ENCODE assay signal across 1 cellular context in genomic region chr19:51531349-51532315, GRCh38.
TF ChIP-seq lines count a peak whose summit lies in the region.

SIGLEC6 (minus strand) TSS chr19:51531670; CDS start chr19:51531648, 22 bp downstream.

TF ChIP-seq in SK-N-SH, 30 proteins besides CTCF, POLR2A, EP300 and RAD21 (continued from another document):
- TF ChIP-seq MAX (IDR thresholded peaks at IDR 0.05; ENCODE audit: low read depth) (no peak), MEF2A (IDR thresholded peaks at IDR 0.05; ENCODE audit: borderline replicate concordance, low read depth) (no peak), RXRA (IDR thresholded peaks at IDR 0.05; ENCODE audit: borderline replicate concordance, low read depth) (no peak)
